24 cellular contexts compared by ENCODE assay signal in genomic region chr12:122939151-122939550, GRCh38.
"Had no signal": no experiment of that assay in that cellular context is flagged by ENCODE, and none has a peak within 500 bp of the region (broad histone marks: within the 10 kb centered on the region; RNA-seq: fewer than 3 reads in every experiment).

No MANE protein-coding gene starts in this region.

- DNase-seq: KBM-7, MV-4-11, NCI-H1048, NCI-H1105, NCI-H1417, NCI-H1436 treated with DMSO at 0.1 percent for 48 hours, NCI-H1694, NCI-H1930, NCI-H2081, NCI-H2107, NCI-H2171, NCI-H226, NCI-H446, NCI-H510A, NCI-H524 treated with DMSO at 0.1 percent for 48 hours, NCI-H69, NCI-H774, RPMI8226, SHP77, SK-N-SH had no signal

- H3K9me3 Mint-ChIP-seq: IgD-negative memory B cell had no signal

- H3K4me2 ChIP-seq: SK-N-SH had no signal

- FAIRE-seq: HTR-8/SVneo, RCC 7860 had no signal

- H3K36me3 Mint-ChIP-seq: IgD-negative memory B cell had no signal

- H3K4me3 Mint-ChIP-seq: IgD-negative memory B cell had no signal

- H3K9ac ChIP-seq: SK-N-SH had no signal

- H3K27me3 Mint-ChIP-seq: IgD-negative memory B cell had no signal

- H3K27ac Mint-ChIP-seq: IgD-negative memory B cell had no signal

- H3K27ac ChIP-seq: HL-60 had no signal

- H3K9me3 ChIP-seq: SK-N-SH had no signal
